ENCODE assay signal across 1 cellular context in genomic region chr3:65820600-65820999, GRCh38.
TF ChIP-seq lines count a peak whose summit lies in the region.

No MANE protein-coding gene starts in this region.

TF ChIP-seq in GM23338, 12 proteins besides CTCF, POLR2A, EP300 and RAD21:
- TF ChIP-seq, protein P1, sequence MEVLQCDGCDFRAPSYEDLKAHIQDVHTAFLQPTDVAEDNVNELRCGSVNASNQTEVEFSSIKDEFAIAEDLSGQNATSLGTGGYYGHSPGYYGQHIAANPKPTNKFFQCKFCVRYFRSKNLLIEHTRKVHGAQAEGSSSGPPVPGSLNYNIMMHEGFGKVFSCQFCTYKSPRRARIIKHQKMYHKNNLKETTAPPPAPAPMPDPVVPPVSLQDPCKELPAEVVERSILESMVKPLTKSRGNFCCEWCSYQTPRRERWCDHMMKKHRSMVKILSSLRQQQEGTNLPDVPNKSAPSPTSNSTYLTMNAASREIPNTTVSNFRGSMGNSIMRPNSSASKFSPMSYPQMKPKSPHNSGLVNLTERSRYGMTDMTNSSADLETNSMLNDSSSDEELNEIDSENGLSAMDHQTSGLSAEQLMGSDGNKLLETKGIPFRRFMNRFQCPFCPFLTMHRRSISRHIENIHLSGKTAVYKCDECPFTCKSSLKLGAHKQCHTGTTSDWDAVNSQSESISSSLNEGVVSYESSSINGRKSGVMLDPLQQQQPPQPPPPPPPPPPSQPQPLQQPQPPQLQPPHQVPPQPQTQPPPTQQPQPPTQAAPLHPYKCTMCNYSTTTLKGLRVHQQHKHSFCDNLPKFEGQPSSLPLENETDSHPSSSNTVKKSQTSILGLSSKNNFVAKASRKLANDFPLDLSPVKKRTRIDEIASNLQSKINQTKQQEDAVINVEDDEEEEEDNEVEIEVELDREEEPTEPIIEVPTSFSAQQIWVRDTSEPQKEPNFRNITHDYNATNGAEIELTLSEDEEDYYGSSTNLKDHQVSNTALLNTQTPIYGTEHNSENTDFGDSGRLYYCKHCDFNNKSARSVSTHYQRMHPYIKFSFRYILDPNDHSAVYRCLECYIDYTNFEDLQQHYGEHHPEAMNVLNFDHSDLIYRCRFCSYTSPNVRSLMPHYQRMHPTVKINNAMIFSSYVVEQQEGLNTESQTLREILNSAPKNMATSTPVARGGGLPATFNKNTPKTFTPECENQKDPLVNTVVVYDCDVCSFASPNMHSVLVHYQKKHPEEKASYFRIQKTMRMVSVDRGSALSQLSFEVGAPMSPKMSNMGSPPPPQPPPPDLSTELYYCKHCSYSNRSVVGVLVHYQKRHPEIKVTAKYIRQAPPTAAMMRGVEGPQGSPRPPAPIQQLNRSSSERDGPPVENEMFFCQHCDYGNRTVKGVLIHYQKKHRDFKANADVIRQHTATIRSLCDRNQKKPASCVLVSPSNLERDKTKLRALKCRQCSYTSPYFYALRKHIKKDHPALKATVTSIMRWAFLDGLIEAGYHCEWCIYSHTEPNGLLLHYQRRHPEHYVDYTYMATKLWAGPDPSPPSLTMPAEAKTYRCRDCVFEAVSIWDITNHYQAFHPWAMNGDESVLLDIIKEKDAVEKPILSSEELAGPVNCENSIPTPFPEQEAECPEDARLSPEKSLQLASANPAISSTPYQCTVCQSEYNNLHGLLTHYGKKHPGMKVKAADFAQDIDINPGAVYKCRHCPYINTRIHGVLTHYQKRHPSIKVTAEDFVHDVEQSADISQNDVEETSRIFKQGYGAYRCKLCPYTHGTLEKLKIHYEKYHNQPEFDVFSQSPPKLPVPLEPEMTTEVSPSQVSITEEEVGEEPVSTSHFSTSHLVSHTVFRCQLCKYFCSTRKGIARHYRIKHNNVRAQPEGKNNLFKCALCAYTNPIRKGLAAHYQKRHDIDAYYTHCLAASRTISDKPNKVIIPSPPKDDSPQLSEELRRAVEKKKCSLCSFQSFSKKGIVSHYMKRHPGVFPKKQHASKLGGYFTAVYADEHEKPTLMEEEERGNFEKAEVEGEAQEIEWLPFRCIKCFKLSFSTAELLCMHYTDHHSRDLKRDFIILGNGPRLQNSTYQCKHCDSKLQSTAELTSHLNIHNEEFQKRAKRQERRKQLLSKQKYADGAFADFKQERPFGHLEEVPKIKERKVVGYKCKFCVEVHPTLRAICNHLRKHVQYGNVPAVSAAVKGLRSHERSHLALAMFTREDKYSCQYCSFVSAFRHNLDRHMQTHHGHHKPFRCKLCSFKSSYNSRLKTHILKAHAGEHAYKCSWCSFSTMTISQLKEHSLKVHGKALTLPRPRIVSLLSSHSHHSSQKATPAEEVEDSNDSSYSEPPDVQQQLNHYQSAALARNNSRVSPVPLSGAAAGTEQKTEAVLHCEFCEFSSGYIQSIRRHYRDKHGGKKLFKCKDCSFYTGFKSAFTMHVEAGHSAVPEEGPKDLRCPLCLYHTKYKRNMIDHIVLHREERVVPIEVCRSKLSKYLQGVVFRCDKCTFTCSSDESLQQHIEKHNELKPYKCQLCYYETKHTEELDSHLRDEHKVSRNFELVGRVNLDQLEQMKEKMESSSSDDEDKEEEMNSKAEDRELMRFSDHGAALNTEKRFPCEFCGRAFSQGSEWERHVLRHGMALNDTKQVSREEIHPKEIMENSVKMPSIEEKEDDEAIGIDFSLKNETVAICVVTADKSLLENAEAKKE (CRISPR knock-in tag; IDR thresholded peaks at IDR 0.05), result no peak
- no peak for TF ChIP-seq ZNF331 (CRISPR knock-in tag; IDR thresholded peaks at IDR 0.05; ENCODE audit: low read depth)
- no peak for TF ChIP-seq EZH2phosphoT487 (IDR thresholded peaks at IDR 0.05; ENCODE audit: unreplicated experiment)
- no peak for TF ChIP-seq EZH2 (IDR thresholded peaks at IDR 0.05; ENCODE audit: low read depth, unreplicated experiment)
- no peak for TF ChIP-seq JUNB (IDR thresholded peaks at IDR 0.05; ENCODE audit: unreplicated experiment)
- no peak for TF ChIP-seq POLR2AphosphoS5 (IDR thresholded peaks at IDR 0.05; ENCODE audit: low read depth)
- TF ChIP-seq ZNF114 (CRISPR knock-in tag; IDR thresholded peaks at IDR 0.05), result no peak
- TF ChIP-seq, protein P2, sequence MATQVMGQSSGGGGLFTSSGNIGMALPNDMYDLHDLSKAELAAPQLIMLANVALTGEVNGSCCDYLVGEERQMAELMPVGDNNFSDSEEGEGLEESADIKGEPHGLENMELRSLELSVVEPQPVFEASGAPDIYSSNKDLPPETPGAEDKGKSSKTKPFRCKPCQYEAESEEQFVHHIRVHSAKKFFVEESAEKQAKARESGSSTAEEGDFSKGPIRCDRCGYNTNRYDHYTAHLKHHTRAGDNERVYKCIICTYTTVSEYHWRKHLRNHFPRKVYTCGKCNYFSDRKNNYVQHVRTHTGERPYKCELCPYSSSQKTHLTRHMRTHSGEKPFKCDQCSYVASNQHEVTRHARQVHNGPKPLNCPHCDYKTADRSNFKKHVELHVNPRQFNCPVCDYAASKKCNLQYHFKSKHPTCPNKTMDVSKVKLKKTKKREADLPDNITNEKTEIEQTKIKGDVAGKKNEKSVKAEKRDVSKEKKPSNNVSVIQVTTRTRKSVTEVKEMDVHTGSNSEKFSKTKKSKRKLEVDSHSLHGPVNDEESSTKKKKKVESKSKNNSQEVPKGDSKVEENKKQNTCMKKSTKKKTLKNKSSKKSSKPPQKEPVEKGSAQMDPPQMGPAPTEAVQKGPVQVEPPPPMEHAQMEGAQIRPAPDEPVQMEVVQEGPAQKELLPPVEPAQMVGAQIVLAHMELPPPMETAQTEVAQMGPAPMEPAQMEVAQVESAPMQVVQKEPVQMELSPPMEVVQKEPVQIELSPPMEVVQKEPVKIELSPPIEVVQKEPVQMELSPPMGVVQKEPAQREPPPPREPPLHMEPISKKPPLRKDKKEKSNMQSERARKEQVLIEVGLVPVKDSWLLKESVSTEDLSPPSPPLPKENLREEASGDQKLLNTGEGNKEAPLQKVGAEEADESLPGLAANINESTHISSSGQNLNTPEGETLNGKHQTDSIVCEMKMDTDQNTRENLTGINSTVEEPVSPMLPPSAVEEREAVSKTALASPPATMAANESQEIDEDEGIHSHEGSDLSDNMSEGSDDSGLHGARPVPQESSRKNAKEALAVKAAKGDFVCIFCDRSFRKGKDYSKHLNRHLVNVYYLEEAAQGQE (IDR thresholded peaks at IDR 0.05; ENCODE audit: unreplicated experiment), result no peak
- TF ChIP-seq ETS1 (IDR thresholded peaks at IDR 0.05), result no peak
- no peak for TF ChIP-seq CREB1 (CRISPR knock-in tag; IDR thresholded peaks at IDR 0.05; ENCODE audit: low read depth)
- no peak for TF ChIP-seq NANOG (IDR thresholded peaks at IDR 0.05; ENCODE audit: borderline replicate concordance)
- no peak for TF ChIP-seq STAT1 (IDR thresholded peaks at IDR 0.05; ENCODE audit: unreplicated experiment)
